ENCODE assay signal across 22 cellular contexts in the genomic region with DNA sequence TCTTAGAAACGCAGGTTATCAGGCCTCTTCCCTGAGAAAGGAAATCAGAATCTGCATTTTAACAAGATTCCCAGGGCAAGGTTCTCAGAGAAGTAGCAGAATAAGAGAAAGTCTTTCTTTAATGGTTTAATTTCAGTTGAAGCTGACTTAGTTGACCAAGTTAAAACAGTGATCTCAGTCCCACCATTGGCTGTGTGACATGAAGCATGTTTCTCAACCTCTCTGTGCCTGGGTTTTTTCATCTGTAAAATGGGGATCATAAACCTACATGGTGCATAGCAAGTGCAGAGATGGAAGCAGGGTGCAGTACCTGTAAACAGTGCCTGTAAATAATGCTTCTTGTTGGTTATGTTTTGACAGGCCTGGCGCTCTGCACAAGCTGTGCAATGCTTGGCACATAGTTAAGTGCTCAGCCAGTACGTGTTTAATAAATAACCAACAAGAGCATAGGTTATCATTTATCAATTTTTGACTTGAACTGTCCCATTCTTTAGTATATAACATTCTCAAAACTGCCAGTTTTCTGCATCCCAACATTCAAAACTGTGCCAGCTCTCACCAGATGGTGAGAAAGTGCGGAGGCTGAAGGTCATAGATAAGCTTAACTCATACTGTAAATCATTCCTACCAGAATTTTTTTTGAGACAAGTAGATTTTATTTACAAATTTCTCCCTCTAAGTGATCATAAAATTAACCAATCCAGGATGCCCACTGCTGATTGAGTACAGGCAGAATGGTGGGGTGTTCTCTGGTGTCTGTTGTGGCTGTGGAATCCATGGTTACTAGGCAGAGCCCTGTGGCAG.
"Had no signal": no experiment of that assay in that cellular context is flagged by ENCODE, and none has a peak within 500 bp of the region (broad histone marks: within the 10 kb centered on the region; RNA-seq: fewer than 3 reads in every experiment).

No MANE protein-coding gene starts in this region.

- H3K27me3 Mint-ChIP-seq: activated B cell treated with CpG ODN at 0.5 μM for 24 hours; activated CD4-positive, alpha-beta memory T cell treated with anti-CD3 and anti-CD28 coated beads, Interleukin-2, amount 10 ng/mL, durations not matched to agents 7 days and 5 days; activated CD4-positive, alpha-beta T cell treated with anti-CD3 and anti-CD28 coated beads, Interleukin-2, amount 10 ng/mL, durations not matched to agents 7 days and 5 days; activated naive CD4-positive, alpha-beta T cell treated with anti-CD3 and anti-CD28 coated beads, Interleukin-2, amount 50 U/mL, for 24 hours; T-helper 17 cell had no signal

- H3K9me3 ChIP-seq: MG63 had no signal

- ATAC-seq: T-helper 17 cell had no signal

- H3K27me3 ChIP-seq: MG63 had no signal

- H3K4me3 ChIP-seq: MG63 had no signal

- FAIRE-seq: bronchial epithelial cell had no signal

- DNase-seq: activated B cell treated with CpG ODN at 0.5 μM for 24 hours; activated CD4-positive, alpha-beta memory T cell treated with anti-CD3 and anti-CD28 coated beads, Interleukin-2, amount 10 ng/mL, durations not matched to agents 7 days and 5 days; activated CD4-positive, alpha-beta T cell treated with anti-CD3 and anti-CD28 coated beads for 1 hour; activated CD4-positive, alpha-beta T cell treated with anti-CD3 and anti-CD28 coated beads, Interleukin-2, amount 10 ng/mL, durations not matched to agents 7 days and 5 days; activated T-cell treated with anti-CD3 and anti-CD28 coated beads for 4 hours; aorta; central memory CD4-positive, alpha-beta T cell; MG63; MV-4-11; NCI-H1092 treated with DMSO at 0.1 percent for 48 hours; NCI-H1417 treated with DMSO at 0.1 percent for 48 hours; NCI-H187 treated with DMSO at 0.1 percent for 48 hours; NCI-H2081 treated with DMSO at 0.1 percent for 48 hours; NCI-H2171; NCI-H2227 treated with DMSO at 0.1 percent for 48 hours; NCI-H526 treated with DMSO at 0.1 percent for 48 hours; NCI-H82; SIG-M5; T-helper 17 cell; T-helper 9 cell had no signal

- H3K27ac Mint-ChIP-seq: activated B cell treated with CpG ODN at 0.5 μM for 24 hours; activated CD4-positive, alpha-beta memory T cell treated with anti-CD3 and anti-CD28 coated beads, Interleukin-2, amount 10 ng/mL, durations not matched to agents 7 days and 5 days; activated CD4-positive, alpha-beta T cell treated with anti-CD3 and anti-CD28 coated beads, Interleukin-2, amount 10 ng/mL, durations not matched to agents 7 days and 5 days; activated naive CD4-positive, alpha-beta T cell treated with anti-CD3 and anti-CD28 coated beads, Interleukin-2, amount 50 U/mL, for 24 hours; T-helper 17 cell had no signal

- H3K4me3 Mint-ChIP-seq: activated B cell treated with CpG ODN at 0.5 μM for 24 hours; activated CD4-positive, alpha-beta memory T cell treated with anti-CD3 and anti-CD28 coated beads, Interleukin-2, amount 10 ng/mL, durations not matched to agents 7 days and 5 days; activated CD4-positive, alpha-beta T cell treated with anti-CD3 and anti-CD28 coated beads, Interleukin-2, amount 10 ng/mL, durations not matched to agents 7 days and 5 days; activated naive CD4-positive, alpha-beta T cell treated with anti-CD3 and anti-CD28 coated beads, Interleukin-2, amount 50 U/mL, for 24 hours; T-helper 17 cell had no signal

- H3K9me3 Mint-ChIP-seq: activated B cell treated with CpG ODN at 0.5 μM for 24 hours; activated CD4-positive, alpha-beta memory T cell treated with anti-CD3 and anti-CD28 coated beads, Interleukin-2, amount 10 ng/mL, durations not matched to agents 7 days and 5 days; activated CD4-positive, alpha-beta T cell treated with anti-CD3 and anti-CD28 coated beads, Interleukin-2, amount 10 ng/mL, durations not matched to agents 7 days and 5 days; activated naive CD4-positive, alpha-beta T cell treated with anti-CD3 and anti-CD28 coated beads, Interleukin-2, amount 50 U/mL, for 24 hours had no signal
